Comparison of ENCODE assay signal across 9 cellular contexts in the genomic region with DNA sequence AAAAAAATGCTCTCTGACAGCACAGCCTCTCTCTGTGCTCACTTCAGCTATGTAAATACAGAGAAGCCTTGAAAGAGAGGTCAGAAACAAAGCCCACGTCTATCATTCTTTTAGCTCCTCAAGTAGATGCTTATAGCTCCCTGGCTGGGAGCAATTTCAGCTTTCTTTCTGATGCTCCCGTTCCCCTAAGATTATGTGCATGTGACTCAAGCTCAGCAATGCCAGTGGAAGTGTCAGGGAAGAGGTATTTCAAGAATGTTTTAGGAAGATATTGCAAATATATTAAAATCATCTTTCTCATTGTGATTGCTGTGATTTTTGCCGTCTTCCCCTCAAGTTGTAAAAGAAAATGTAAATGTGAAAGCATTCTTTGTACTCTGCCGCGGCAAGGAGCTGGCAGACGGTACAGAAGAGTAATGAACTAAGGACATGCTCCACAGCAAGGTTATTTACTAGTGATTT.
DNase-seq lines count a peak whose midpoint lies in the region; ATAC-seq and TF ChIP-seq lines count a peak whose summit lies in the region.
"Had no signal": no experiment of that assay in that cellular context is flagged by ENCODE, and none has a peak within 500 bp of the region (broad histone marks: within the 10 kb centered on the region; RNA-seq: fewer than 3 reads in every experiment).

No MANE protein-coding gene starts in this region.

- no peak overlapping the region for H3K9ac ChIP-seq in NT2/D1 (ENCODE audit: insufficient read length, low read depth)

- H3K9me3 Mint-ChIP-seq in osteocyte (ENCODE audit: unreplicated experiment): no peaks in the 10 kb centered on the region
- H3K9me3 Mint-ChIP-seq in activated CD4-positive, alpha-beta T cell treated with anti-CD3 and anti-CD28 coated beads, Interleukin-2, amount 10 ng/mL, durations not matched to agents 7 days and 5 days: no peaks in the 10 kb centered on the region

- H3K36me3 Mint-ChIP-seq in osteocyte (ENCODE audit: unreplicated experiment): no peaks in the 10 kb centered on the region
- H3K36me3 Mint-ChIP-seq in activated CD4-positive, alpha-beta T cell treated with anti-CD3 and anti-CD28 coated beads, Interleukin-2, amount 10 ng/mL, durations not matched to agents 7 days and 5 days (ENCODE audit: low read depth): no peaks in the 10 kb centered on the region

- no peaks in the 10 kb centered on the region for H3K27me3 ChIP-seq in H7 (ENCODE audit: control insufficient read depth, insufficient read depth, low read length)
- no peaks in the 10 kb centered on the region for H3K27me3 ChIP-seq in NT2/D1 (ENCODE audit: insufficient read depth, insufficient read length)

- H3K4me1 Mint-ChIP-seq in osteocyte (ENCODE audit: unreplicated experiment): peaks cover 8% of the 10 kb centered on the region
- no peaks in the 10 kb centered on the region for H3K4me1 Mint-ChIP-seq in activated CD4-positive, alpha-beta T cell treated with anti-CD3 and anti-CD28 coated beads, Interleukin-2, amount 10 ng/mL, durations not matched to agents 7 days and 5 days

- no peaks in the 10 kb centered on the region for H3K9me3 ChIP-seq in NT2/D1 (ENCODE audit: insufficient read depth, low read length)

- no peak overlapping the region for H3K27ac Mint-ChIP-seq in osteocyte (ENCODE audit: unreplicated experiment)
- H3K27ac Mint-ChIP-seq in activated CD4-positive, alpha-beta T cell treated with anti-CD3 and anti-CD28 coated beads, Interleukin-2, amount 10 ng/mL, durations not matched to agents 7 days and 5 days: no peak overlapping the region

- no peaks in the 10 kb centered on the region for H3K4me1 ChIP-seq in NT2/D1 (ENCODE audit: insufficient read depth, insufficient read length)

- H3K4me3 Mint-ChIP-seq in osteocyte (ENCODE audit: unreplicated experiment): peak overlapping the region; percentile 5
- H3K4me3 Mint-ChIP-seq in activated CD4-positive, alpha-beta T cell treated with anti-CD3 and anti-CD28 coated beads, Interleukin-2, amount 10 ng/mL, durations not matched to agents 7 days and 5 days: no peak overlapping the region

- H3K27me3 Mint-ChIP-seq in osteocyte (ENCODE audit: unreplicated experiment): peaks cover 2% of the 10 kb centered on the region
- H3K27me3 Mint-ChIP-seq in activated CD4-positive, alpha-beta T cell treated with anti-CD3 and anti-CD28 coated beads, Interleukin-2, amount 10 ng/mL, durations not matched to agents 7 days and 5 days: no peaks in the 10 kb centered on the region

- H3K36me3 ChIP-seq in H7 (replicated peaks; ENCODE audit: control insufficient read depth, insufficient read depth, low read length): no peaks in the 10 kb centered on the region
- no peaks in the 10 kb centered on the region for H3K36me3 ChIP-seq in NT2/D1 (ENCODE audit: insufficient read depth, insufficient read length, low read length)

- CTCF ChIA-PET in activated CD4-positive, alpha-beta T cell treated with anti-CD3 and anti-CD28 coated beads, Interleukin-2, amount 10 ng/mL, durations not matched to agents 7 days and 5 days (lab: Charles Lee): interaction anchor here (0.7 kb wide), 1 partner anchor 119 kb away, joined by 3 read pairs; no protein-coding TSS in a partner anchor

- no peak for ATAC-seq in HG02610 (IDR thresholded peaks at IDR 0.05; ENCODE audit: unreplicated experiment)
- ATAC-seq in HG03469 (IDR thresholded peaks at IDR 0.05; ENCODE audit: unreplicated experiment): no peak

- POLR2A ChIA-PET in activated CD4-positive, alpha-beta T cell treated with anti-CD3 and anti-CD28 coated beads, Interleukin-2, amount 10 ng/mL, durations not matched to agents 7 days and 5 days (lab: Charles Lee): no interaction called here

- H3K4me3 ChIP-seq in H7 (ENCODE audit: insufficient read depth, low read depth, low read length) (no peak overlapping the region), NT2/D1 (ENCODE audit: insufficient read length, low read depth) (no peak overlapping the region), fibroblast of the aortic adventitia (ENCODE audit: low read depth, low read length) (no peak overlapping the region)

- peak; percentile 17 for DNase-seq in H7
- DNase-seq in NT2/D1 (ENCODE audit: low read depth, low spot score): peak; percentile 85
- DNase-seq in fibroblast of the aortic adventitia (ENCODE audit: low read depth): peak; percentile 5
- no peak for DNase-seq in osteocyte (ENCODE audit: extremely low spot score, unreplicated experiment)
- no peak for DNase-seq in activated CD4-positive, alpha-beta T cell treated with anti-CD3 and anti-CD28 coated beads for 1 hour
- no peak for DNase-seq in activated CD4-positive, alpha-beta T cell treated with anti-CD3 and anti-CD28 coated beads, Interleukin-2, amount 10 ng/mL, durations not matched to agents 7 days and 5 days
- DNase-seq: NCI-H446 had no signal

- TF ChIP-seq CTCF in fibroblast of the aortic adventitia (IDR thresholded peaks at IDR 0.05; ENCODE audit: insufficient read depth, low read length) (no peak), osteocyte (IDR thresholded peaks at IDR 0.05) (no peak)

Comparison
In these comparisons a context has a peak if more than half of its experiments do, and no peak if none do; other contexts are left out.
1. DNase-seq: peak in H7 (single experiment), NT2/D1 (single experiment) and fibroblast of the aortic adventitia (single experiment); none in osteocyte (single experiment), activated CD4-positive, alpha-beta T cell treated with anti-CD3 and anti-CD28 coated beads for 1 hour (single experiment) and activated CD4-positive, alpha-beta T cell treated with anti-CD3 and anti-CD28 coated beads, Interleukin-2, amount 10 ng/mL, durations not matched to agents 7 days and 5 days (single experiment).